2 cellular contexts compared by ENCODE assay signal in genomic region chrX:12799118-12799517, GRCh38.
TF ChIP-seq lines count a peak whose summit lies in the region.

No MANE protein-coding gene starts in this region.

TF ChIP-seq in HepG2, 621 proteins besides CTCF, POLR2A, EP300 and RAD21:
- TF ChIP-seq CEBPB (IDR thresholded peaks at IDR 0.05; ENCODE audit: borderline replicate concordance, low read depth, low read length) (peak; percentile 38; the same call in 1 of the 2 replicates), ZNF7 (CRISPR knock-in tag; IDR thresholded peaks at IDR 0.05) (no peak), ZKSCAN1 (IDR thresholded peaks at IDR 0.05; ENCODE audit: low read length) (no peak), ZNF260 (CRISPR knock-in tag; IDR thresholded peaks at IDR 0.05; ENCODE audit: borderline replicate concordance, low read depth) (no peak)
- TF ChIP-seq, protein P1, sequence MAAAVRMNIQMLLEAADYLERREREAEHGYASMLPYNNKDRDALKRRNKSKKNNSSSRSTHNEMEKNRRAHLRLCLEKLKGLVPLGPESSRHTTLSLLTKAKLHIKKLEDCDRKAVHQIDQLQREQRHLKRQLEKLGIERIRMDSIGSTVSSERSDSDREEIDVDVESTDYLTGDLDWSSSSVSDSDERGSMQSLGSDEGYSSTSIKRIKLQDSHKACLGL (CRISPR knock-in tag; IDR thresholded peaks at IDR 0.05): no peak

TF ChIP-seq in K562, 482 proteins besides CTCF, POLR2A, EP300 and RAD21:
- TF ChIP-seq CEBPG (CRISPR knock-in tag; IDR thresholded peaks at IDR 0.05) (no peak), CEBPG (tag; conservative IDR thresholded peaks at IDR 0.05 in 1 of 2, IDR thresholded peaks at IDR 0.05 in 1 of 2) (peak in 1 of 2 experiments; percentile 28; a peak in 1 of 4 replicates), TCF7 (IDR thresholded peaks at IDR 0.05; ENCODE audit: borderline replicate concordance) (no peak), NR2C1 (IDR thresholded peaks at IDR 0.05) (no peak), NR2C1 (tag; IDR thresholded peaks at IDR 0.05) (no peak), STAT5B (CRISPR knock-in tag; IDR thresholded peaks at IDR 0.05) (no peak), MCM5 (IDR thresholded peaks at IDR 0.05; ENCODE audit: low read depth) (no peak), RBM25 (IDR thresholded peaks at IDR 0.05; ENCODE audit: low read depth, low read length, severe bottlenecking) (no peak), TAF7 (tag; IDR thresholded peaks at IDR 0.05) (no peak), GTF2A2 (tag; IDR thresholded peaks at IDR 0.05) (no peak), ERF (CRISPR knock-in tag; IDR thresholded peaks at IDR 0.05) (no peak), KAT7 (CRISPR knock-in tag; IDR thresholded peaks at IDR 0.05; ENCODE audit: borderline replicate concordance) (no peak), BRF2 (IDR thresholded peaks at IDR 0.05; ENCODE audit: borderline replicate concordance, insufficient read depth, insufficient read length) (no peak), CEBPB (tag; IDR thresholded peaks at IDR 0.05) (peak; percentile 21; the same call in 1 of the 2 replicates), CLOCK (CRISPR knock-in tag; IDR thresholded peaks at IDR 0.05; ENCODE audit: borderline replicate concordance) (no peak)
- TF ChIP-seq, protein P2, sequence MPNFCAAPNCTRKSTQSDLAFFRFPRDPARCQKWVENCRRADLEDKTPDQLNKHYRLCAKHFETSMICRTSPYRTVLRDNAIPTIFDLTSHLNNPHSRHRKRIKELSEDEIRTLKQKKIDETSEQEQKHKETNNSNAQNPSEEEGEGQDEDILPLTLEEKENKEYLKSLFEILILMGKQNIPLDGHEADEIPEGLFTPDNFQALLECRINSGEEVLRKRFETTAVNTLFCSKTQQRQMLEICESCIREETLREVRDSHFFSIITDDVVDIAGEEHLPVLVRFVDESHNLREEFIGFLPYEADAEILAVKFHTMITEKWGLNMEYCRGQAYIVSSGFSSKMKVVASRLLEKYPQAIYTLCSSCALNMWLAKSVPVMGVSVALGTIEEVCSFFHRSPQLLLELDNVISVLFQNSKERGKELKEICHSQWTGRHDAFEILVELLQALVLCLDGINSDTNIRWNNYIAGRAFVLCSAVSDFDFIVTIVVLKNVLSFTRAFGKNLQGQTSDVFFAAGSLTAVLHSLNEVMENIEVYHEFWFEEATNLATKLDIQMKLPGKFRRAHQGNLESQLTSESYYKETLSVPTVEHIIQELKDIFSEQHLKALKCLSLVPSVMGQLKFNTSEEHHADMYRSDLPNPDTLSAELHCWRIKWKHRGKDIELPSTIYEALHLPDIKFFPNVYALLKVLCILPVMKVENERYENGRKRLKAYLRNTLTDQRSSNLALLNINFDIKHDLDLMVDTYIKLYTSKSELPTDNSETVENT (CRISPR knock-in tag; IDR thresholded peaks at IDR 0.05): no peak
- TF ChIP-seq, protein P3, sequence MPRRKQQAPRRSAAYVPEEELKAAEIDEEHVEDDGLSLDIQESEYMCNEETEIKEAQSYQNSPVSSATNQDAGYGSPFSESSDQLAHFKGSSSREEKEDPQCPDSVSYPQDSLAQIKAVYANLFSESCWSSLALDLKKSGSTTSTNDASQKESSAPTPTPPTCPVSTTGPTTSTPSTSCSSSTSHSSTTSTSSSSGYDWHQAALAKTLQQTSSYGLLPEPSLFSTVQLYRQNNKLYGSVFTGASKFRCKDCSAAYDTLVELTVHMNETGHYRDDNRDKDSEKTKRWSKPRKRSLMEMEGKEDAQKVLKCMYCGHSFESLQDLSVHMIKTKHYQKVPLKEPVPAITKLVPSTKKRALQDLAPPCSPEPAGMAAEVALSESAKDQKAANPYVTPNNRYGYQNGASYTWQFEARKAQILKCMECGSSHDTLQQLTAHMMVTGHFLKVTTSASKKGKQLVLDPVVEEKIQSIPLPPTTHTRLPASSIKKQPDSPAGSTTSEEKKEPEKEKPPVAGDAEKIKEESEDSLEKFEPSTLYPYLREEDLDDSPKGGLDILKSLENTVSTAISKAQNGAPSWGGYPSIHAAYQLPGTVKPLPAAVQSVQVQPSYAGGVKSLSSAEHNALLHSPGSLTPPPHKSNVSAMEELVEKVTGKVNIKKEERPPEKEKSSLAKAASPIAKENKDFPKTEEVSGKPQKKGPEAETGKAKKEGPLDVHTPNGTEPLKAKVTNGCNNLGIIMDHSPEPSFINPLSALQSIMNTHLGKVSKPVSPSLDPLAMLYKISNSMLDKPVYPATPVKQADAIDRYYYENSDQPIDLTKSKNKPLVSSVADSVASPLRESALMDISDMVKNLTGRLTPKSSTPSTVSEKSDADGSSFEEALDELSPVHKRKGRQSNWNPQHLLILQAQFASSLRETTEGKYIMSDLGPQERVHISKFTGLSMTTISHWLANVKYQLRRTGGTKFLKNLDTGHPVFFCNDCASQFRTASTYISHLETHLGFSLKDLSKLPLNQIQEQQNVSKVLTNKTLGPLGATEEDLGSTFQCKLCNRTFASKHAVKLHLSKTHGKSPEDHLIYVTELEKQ (CRISPR knock-in tag; IDR thresholded peaks at IDR 0.05): no peak
- TF ChIP-seq, protein P4, sequence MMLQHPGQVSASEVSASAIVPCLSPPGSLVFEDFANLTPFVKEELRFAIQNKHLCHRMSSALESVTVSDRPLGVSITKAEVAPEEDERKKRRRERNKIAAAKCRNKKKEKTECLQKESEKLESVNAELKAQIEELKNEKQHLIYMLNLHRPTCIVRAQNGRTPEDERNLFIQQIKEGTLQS (IDR thresholded peaks at IDR 0.05): peak; percentile 35
- TF ChIP-seq, protein P4 (CRISPR knock-in tag; conservative IDR thresholded peaks at IDR 0.05): no peak
- TF ChIP-seq, protein P5, sequence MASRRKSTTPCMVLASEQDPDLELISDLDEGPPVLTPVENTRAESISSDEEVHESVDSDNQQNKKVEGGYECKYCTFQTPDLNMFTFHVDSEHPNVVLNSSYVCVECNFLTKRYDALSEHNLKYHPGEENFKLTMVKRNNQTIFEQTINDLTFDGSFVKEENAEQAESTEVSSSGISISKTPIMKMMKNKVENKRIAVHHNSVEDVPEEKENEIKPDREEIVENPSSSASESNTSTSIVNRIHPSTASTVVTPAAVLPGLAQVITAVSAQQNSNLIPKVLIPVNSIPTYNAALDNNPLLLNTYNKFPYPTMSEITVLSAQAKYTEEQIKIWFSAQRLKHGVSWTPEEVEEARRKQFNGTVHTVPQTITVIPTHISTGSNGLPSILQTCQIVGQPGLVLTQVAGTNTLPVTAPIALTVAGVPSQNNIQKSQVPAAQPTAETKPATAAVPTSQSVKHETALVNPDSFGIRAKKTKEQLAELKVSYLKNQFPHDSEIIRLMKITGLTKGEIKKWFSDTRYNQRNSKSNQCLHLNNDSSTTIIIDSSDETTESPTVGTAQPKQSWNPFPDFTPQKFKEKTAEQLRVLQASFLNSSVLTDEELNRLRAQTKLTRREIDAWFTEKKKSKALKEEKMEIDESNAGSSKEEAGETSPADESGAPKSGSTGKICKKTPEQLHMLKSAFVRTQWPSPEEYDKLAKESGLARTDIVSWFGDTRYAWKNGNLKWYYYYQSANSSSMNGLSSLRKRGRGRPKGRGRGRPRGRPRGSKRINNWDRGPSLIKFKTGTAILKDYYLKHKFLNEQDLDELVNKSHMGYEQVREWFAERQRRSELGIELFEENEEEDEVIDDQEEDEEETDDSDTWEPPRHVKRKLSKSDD (conservative IDR thresholded peaks at IDR 0.05; ENCODE audit: low read length): no peak
TF ChIP-seq in K562: peak in this region for 3.
